Comparison of ENCODE assay signal across 8 cellular contexts in the genomic region with DNA sequence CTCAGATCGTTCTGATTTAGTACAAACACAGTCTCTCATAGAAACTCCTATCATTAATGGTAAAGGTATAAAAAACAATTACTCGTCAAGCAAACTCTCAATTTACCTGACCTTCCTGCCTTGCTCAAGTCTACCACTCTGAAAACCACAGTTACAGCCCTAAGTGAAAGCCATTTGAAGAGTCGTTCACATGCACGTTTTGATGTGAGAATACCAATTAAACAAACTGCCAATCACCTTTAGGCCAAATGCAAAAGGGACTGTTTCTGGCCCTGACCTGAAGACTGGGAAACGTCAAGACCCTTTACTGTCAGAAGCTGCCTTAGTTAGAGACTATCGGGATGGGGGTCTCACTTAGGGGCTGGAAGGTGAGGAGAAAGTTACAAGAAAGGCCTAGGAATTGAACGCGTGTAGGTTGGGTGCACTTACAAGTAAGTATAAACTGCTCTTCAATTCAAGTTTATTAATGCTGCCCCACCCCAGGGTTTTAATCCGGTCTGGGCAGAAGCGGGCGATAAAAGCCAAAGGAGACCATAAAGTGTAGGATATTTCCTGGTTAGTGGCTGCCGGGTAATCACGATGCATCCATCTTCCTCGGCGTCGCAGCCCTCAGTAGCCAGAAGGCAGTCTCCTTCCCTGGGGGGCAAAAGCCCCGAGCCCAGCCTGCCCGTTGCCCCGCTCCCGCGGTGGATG. TPM values are rescaled to one million over a fixed set of nuclear protein-coding genes. Genes with fewer than 3 reads are reported as not detected.
DNase-seq lines count a peak whose midpoint lies in the region; ATAC-seq lines count a peak whose summit lies in the region.

No MANE protein-coding gene starts in this region.

- H3K4me3 Mint-ChIP-seq in activated CD4-positive, alpha-beta T cell treated with anti-CD3 and anti-CD28 coated beads for 36 hours = no peak overlapping the region
- H3K4me3 Mint-ChIP-seq in activated naive CD8-positive, alpha-beta T cell treated with anti-CD3 and anti-CD28 coated beads, Interleukin-2, amount 10 ng/mL, durations not matched to agents 7 days and 5 days = peak overlapping the region; percentile 92
- H3K4me3 Mint-ChIP-seq in stimulated activated memory B cell treated with anti-CD40 and anti-IgM and Interleukin-4, amounts not matched to agents 10 μg/mL and 1 μg/mL and 100 μg/mL, for 72 hours = peak overlapping the region; percentile 90

- CTCF ChIA-PET in activated CD4-positive, alpha-beta T cell treated with anti-CD3 and anti-CD28 coated beads for 36 hours (lab: Charles Lee) = interaction anchor here (0.6 to 1.9 kb wide), 2 partner anchors 19 to 439 kb away, joined by 4 to 6 read pairs; no protein-coding TSS in a partner anchor

- peaks cover 1% of the 10 kb centered on the region for H3K27me3 Mint-ChIP-seq in activated CD4-positive, alpha-beta T cell treated with anti-CD3 and anti-CD28 coated beads for 36 hours
- no peaks in the 10 kb centered on the region for H3K27me3 Mint-ChIP-seq in activated naive CD8-positive, alpha-beta T cell treated with anti-CD3 and anti-CD28 coated beads, Interleukin-2, amount 10 ng/mL, durations not matched to agents 7 days and 5 days
- H3K27me3 Mint-ChIP-seq in stimulated activated memory B cell treated with anti-CD40 and anti-IgM and Interleukin-4, amounts not matched to agents 10 μg/mL and 1 μg/mL and 100 μg/mL, for 72 hours = no peaks in the 10 kb centered on the region

- H3K4me3 ChIP-seq in Jurkat, Clone E6-1 (ENCODE audit: low read length) = peak overlapping the region; percentile 65
- peak overlapping the region; percentile 90 for H3K4me3 ChIP-seq in iPS-18c (ENCODE audit: insufficient read depth, low read depth, low read length)

- peak; percentile 9 for DNase-seq in activated CD4-positive, alpha-beta T cell treated with anti-CD3 and anti-CD28 coated beads for 36 hours
- no peak for DNase-seq in activated CD4-positive, alpha-beta T cell treated with anti-CD3 and anti-CD28 coated beads for 48 hours
- peak; percentile 25 for DNase-seq in Jurkat, Clone E6-1 (ENCODE audit: low read depth, low spot score)
- no peak for DNase-seq in activated naive CD8-positive, alpha-beta T cell treated with anti-CD3 and anti-CD28 coated beads, Interleukin-2, amount 10 ng/mL, durations not matched to agents 7 days and 5 days
- DNase-seq in dedifferentiated amniotic fluid mesenchymal stem cell (ENCODE audit: extremely low spot score) = no peak
- DNase-seq in NCI-H2196 (lab: John Stamatoyannopoulos, UW; ENCODE audit: unreplicated experiment) = no peak

- H3K27ac Mint-ChIP-seq in activated CD4-positive, alpha-beta T cell treated with anti-CD3 and anti-CD28 coated beads for 36 hours = peak overlapping the region; percentile 92
- H3K27ac Mint-ChIP-seq in activated naive CD8-positive, alpha-beta T cell treated with anti-CD3 and anti-CD28 coated beads, Interleukin-2, amount 10 ng/mL, durations not matched to agents 7 days and 5 days = peak overlapping the region; percentile 95
- H3K27ac Mint-ChIP-seq in stimulated activated memory B cell treated with anti-CD40 and anti-IgM and Interleukin-4, amounts not matched to agents 10 μg/mL and 1 μg/mL and 100 μg/mL, for 72 hours = no peak overlapping the region

- POLR2A ChIA-PET in activated CD4-positive, alpha-beta T cell treated with anti-CD3 and anti-CD28 coated beads for 36 hours (lab: Charles Lee) = no interaction called here
- POLR2A ChIA-PET in activated naive CD8-positive, alpha-beta T cell treated with anti-CD3 and anti-CD28 coated beads, Interleukin-2, amount 10 ng/mL, durations not matched to agents 7 days and 5 days (lab: Charles Lee) = interaction anchor here (1.2 kb wide), 1 partner anchor 8 kb away, joined by 4 read pairs; no protein-coding TSS in a partner anchor

- H3K4me1 Mint-ChIP-seq in activated CD4-positive, alpha-beta T cell treated with anti-CD3 and anti-CD28 coated beads for 36 hours = peaks cover 37% of the 10 kb centered on the region
- peaks cover 25% of the 10 kb centered on the region for H3K4me1 Mint-ChIP-seq in activated naive CD8-positive, alpha-beta T cell treated with anti-CD3 and anti-CD28 coated beads, Interleukin-2, amount 10 ng/mL, durations not matched to agents 7 days and 5 days
- peaks cover 44% of the 10 kb centered on the region for H3K4me1 Mint-ChIP-seq in stimulated activated memory B cell treated with anti-CD40 and anti-IgM and Interleukin-4, amounts not matched to agents 10 μg/mL and 1 μg/mL and 100 μg/mL, for 72 hours

- peaks cover 15% of the 10 kb centered on the region for H3K36me3 Mint-ChIP-seq in activated CD4-positive, alpha-beta T cell treated with anti-CD3 and anti-CD28 coated beads for 36 hours (ENCODE audit: low read depth)
- H3K36me3 Mint-ChIP-seq in activated naive CD8-positive, alpha-beta T cell treated with anti-CD3 and anti-CD28 coated beads, Interleukin-2, amount 10 ng/mL, durations not matched to agents 7 days and 5 days = peaks cover 11% of the 10 kb centered on the region
- no peaks in the 10 kb centered on the region for H3K36me3 Mint-ChIP-seq in stimulated activated memory B cell treated with anti-CD40 and anti-IgM and Interleukin-4, amounts not matched to agents 10 μg/mL and 1 μg/mL and 100 μg/mL, for 72 hours

- intact Hi-C loops in activated CD4-positive, alpha-beta T cell treated with anti-CD3 and anti-CD28 coated beads for 36 hours (cut with DNase I, micrococcal nuclease) = loop anchor here in 1 of 2 experiments (2.0 to 10.0 kb wide), 13 partner anchors 73 to 1349 kb away; a partner anchor contains a TSS

- peak; percentile 2 for ATAC-seq in activated CD4-positive, alpha-beta T cell treated with anti-CD3 and anti-CD28 coated beads for 36 hours
- peak; percentile 9 for ATAC-seq in activated naive CD8-positive, alpha-beta T cell treated with anti-CD3 and anti-CD28 coated beads, Interleukin-2, amount 10 ng/mL, durations not matched to agents 7 days and 5 days (ENCODE audit: low read depth)
- ATAC-seq in stimulated activated memory B cell treated with anti-CD40 and anti-IgM and Interleukin-4, amounts not matched to agents 10 μg/mL and 1 μg/mL and 100 μg/mL, for 72 hours = no peak

- no peaks in the 10 kb centered on the region for H3K9me3 ChIP-seq in iPS-18c (ENCODE audit: control insufficient read depth, insufficient read depth, low read length)

- no peaks in the 10 kb centered on the region for H3K9me3 Mint-ChIP-seq in activated CD4-positive, alpha-beta T cell treated with anti-CD3 and anti-CD28 coated beads for 36 hours (ENCODE audit: low read depth)
- no peaks in the 10 kb centered on the region for H3K9me3 Mint-ChIP-seq in activated naive CD8-positive, alpha-beta T cell treated with anti-CD3 and anti-CD28 coated beads, Interleukin-2, amount 10 ng/mL, durations not matched to agents 7 days and 5 days
- H3K9me3 Mint-ChIP-seq in stimulated activated memory B cell treated with anti-CD40 and anti-IgM and Interleukin-4, amounts not matched to agents 10 μg/mL and 1 μg/mL and 100 μg/mL, for 72 hours = no peaks in the 10 kb centered on the region

RNA-seq across cellular contexts. Expression of a gene that starts 0.9 kb away (rescaled TPM):
- 10 to 100 TPM; 45.3 to 70.2 TPM for total RNA-seq in activated CD4-positive, alpha-beta T cell treated with anti-CD3 and anti-CD28 coated beads for 36 hours
- 51.9 TPM for polyA plus RNA-seq in Jurkat, Clone E6-1 (2012; ENCODE audit: insufficient read depth, insufficient read length)
- total RNA-seq in activated naive CD8-positive, alpha-beta T cell treated with anti-CD3 and anti-CD28 coated beads, Interleukin-2, amount 10 ng/mL, durations not matched to agents 7 days and 5 days = 10 to 100 TPM; 72.9 to 75.2 TPM

Comparison
In these comparisons a context has a peak if more than half of its experiments do, and no peak if none do; other contexts are left out.
1. DNase-seq: peak in activated CD4-positive, alpha-beta T cell treated with anti-CD3 and anti-CD28 coated beads for 36 hours (single experiment) and Jurkat, Clone E6-1 (single experiment); none in activated CD4-positive, alpha-beta T cell treated with anti-CD3 and anti-CD28 coated beads for 48 hours (single experiment), activated naive CD8-positive, alpha-beta T cell treated with anti-CD3 and anti-CD28 coated beads, Interleukin-2, amount 10 ng/mL, durations not matched to agents 7 days and 5 days (single experiment), dedifferentiated amniotic fluid mesenchymal stem cell (single experiment) and NCI-H2196 (single experiment).